36 cellular contexts compared by ENCODE assay signal in the genomic region with DNA sequence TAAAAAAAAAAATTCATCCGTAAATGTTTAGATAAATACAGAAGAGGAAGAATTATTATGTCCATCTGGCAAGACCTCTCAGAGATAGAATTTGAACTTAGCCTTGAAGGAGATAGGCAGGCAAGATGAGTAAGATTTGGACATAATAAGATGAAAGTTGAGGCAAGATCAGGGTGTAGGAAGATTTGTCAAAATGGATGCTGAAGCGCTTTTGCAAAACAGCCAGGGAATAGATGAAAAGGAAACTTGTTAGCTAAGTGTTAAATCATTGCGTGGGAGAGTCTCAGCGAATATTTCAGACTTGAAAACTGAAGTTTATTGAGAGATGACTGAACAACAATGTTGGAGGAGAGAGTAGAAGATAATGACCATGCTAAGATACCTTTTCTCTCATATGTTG. TPM values are rescaled to one million over a fixed set of nuclear protein-coding genes. Genes with fewer than 3 reads are reported as not detected.
DNase-seq lines count a peak whose midpoint lies in the region; ATAC-seq lines count a peak whose summit lies in the region.
"Had no signal": no experiment of that assay in that cellular context is flagged by ENCODE, and none has a peak within 500 bp of the region (broad histone marks: within the 10 kb centered on the region; RNA-seq: fewer than 3 reads in every experiment).

No MANE protein-coding gene starts in this region.

- H3K9me3 Mint-ChIP-seq in activated naive CD4-positive, alpha-beta T cell treated with anti-CD3 and anti-CD28 coated beads, Interleukin-2, amount 50 U/mL, for 24 hours, result no peaks in the 10 kb centered on the region
- H3K9me3 Mint-ChIP-seq in activated naive CD4-positive, alpha-beta T cell treated with anti-CD3 and anti-CD28 coated beads, Interleukin-2, amount 10 ng/mL, durations not matched to agents 7 days and 5 days, result no peaks in the 10 kb centered on the region
- H3K9me3 Mint-ChIP-seq in activated CD4-positive, alpha-beta memory T cell treated with anti-CD3 and anti-CD28 coated beads, Interleukin-2, amount 10 ng/mL, durations not matched to agents 7 days and 5 days, result no peaks in the 10 kb centered on the region
- H3K9me3 Mint-ChIP-seq: brain, mesothelial cell of epicardium had no signal

- H3K4me1 Mint-ChIP-seq in activated naive CD4-positive, alpha-beta T cell treated with anti-CD3 and anti-CD28 coated beads, Interleukin-2, amount 50 U/mL, for 24 hours, result peaks cover 47% of the 10 kb centered on the region
- peaks cover 30% of the 10 kb centered on the region for H3K4me1 Mint-ChIP-seq in activated naive CD4-positive, alpha-beta T cell treated with anti-CD3 and anti-CD28 coated beads, Interleukin-2, amount 10 ng/mL, durations not matched to agents 7 days and 5 days
- H3K4me1 Mint-ChIP-seq in activated CD4-positive, alpha-beta memory T cell treated with anti-CD3 and anti-CD28 coated beads, Interleukin-2, amount 10 ng/mL, durations not matched to agents 7 days and 5 days, result peaks cover 41% of the 10 kb centered on the region
- H3K4me1 Mint-ChIP-seq: mesothelial cell of epicardium had no signal

- H3K4me3 Mint-ChIP-seq in activated naive CD4-positive, alpha-beta T cell treated with anti-CD3 and anti-CD28 coated beads, Interleukin-2, amount 50 U/mL, for 24 hours, result peak overlapping the region; percentile 62
- H3K4me3 Mint-ChIP-seq in activated naive CD4-positive, alpha-beta T cell treated with anti-CD3 and anti-CD28 coated beads, Interleukin-2, amount 10 ng/mL, durations not matched to agents 7 days and 5 days, result no peak overlapping the region
- no peak overlapping the region for H3K4me3 Mint-ChIP-seq in activated CD4-positive, alpha-beta memory T cell treated with anti-CD3 and anti-CD28 coated beads, Interleukin-2, amount 10 ng/mL, durations not matched to agents 7 days and 5 days
- H3K4me3 Mint-ChIP-seq: brain, mesothelial cell of epicardium had no signal

- POLR2A ChIA-PET in activated CD4-positive, alpha-beta memory T cell treated with anti-CD3 and anti-CD28 coated beads, Interleukin-2, amount 10 ng/mL, durations not matched to agents 7 days and 5 days (lab: Charles Lee), result interaction anchor here (1.2 to 1.8 kb wide), 2 partner anchors 16 to 308 kb away, joined by 3 to 5 read pairs; no protein-coding TSS in a partner anchor

- no peak for DNase-seq in activated naive CD4-positive, alpha-beta T cell treated with anti-CD3 and anti-CD28 coated beads, Interleukin-2, amount 10 ng/mL, durations not matched to agents 7 days and 5 days
- DNase-seq in activated CD4-positive, alpha-beta memory T cell treated with anti-CD3 and anti-CD28 coated beads, Interleukin-2, amount 10 ng/mL, durations not matched to agents 7 days and 5 days, result no peak
- DNase-seq in caudate nucleus (lab: John Stamatoyannopoulos, UW) (peak in 1 of 61 donors; percentile 12), superior temporal gyrus (ENCODE audit: extremely low spot score) (peak; percentile 39), GF-D8 (lab: John Stamatoyannopoulos, UW) (no peak)
- DNase-seq: activated T-cell treated with anti-CD3 and anti-CD28 coated beads, Interleukin-2, amount 50 U/mL, for 48 hours; amniotic stem cell; Caco-2; cerebellar nuclear complex; DMS53; foreskin keratinocyte; HCEC 1CT; heart left ventricle; kidney; MG63; NCI-H1930; NCI-H2171 treated with DMSO at 0.1 percent for 48 hours; NCI-H510A treated with DMSO at 0.1 percent for 48 hours; occipital lobe; psoas muscle; RPMI8226; sigmoid colon; SJCRH30; stimulated activated CD4-positive, alpha-beta T cell treated with anti-CD3 and anti-CD28 coated beads, Interleukin-12 subunit alpha, Interleukin-12 subunit beta, amount 100 ng/mL, for 4 hours; stimulated activated CD4-positive, alpha-beta T cell treated with anti-CD3 and anti-CD28 coated beads, Interleukin-4, amount 100 ng/mL, for 1 hour; transverse colon had no signal

- H3K36me3 Mint-ChIP-seq in activated naive CD4-positive, alpha-beta T cell treated with anti-CD3 and anti-CD28 coated beads, Interleukin-2, amount 50 U/mL, for 24 hours, result peaks cover 26% of the 10 kb centered on the region
- peaks cover 52% of the 10 kb centered on the region for H3K36me3 Mint-ChIP-seq in activated naive CD4-positive, alpha-beta T cell treated with anti-CD3 and anti-CD28 coated beads, Interleukin-2, amount 10 ng/mL, durations not matched to agents 7 days and 5 days
- H3K36me3 Mint-ChIP-seq in activated CD4-positive, alpha-beta memory T cell treated with anti-CD3 and anti-CD28 coated beads, Interleukin-2, amount 10 ng/mL, durations not matched to agents 7 days and 5 days (ENCODE audit: low read depth), result peaks cover 61% of the 10 kb centered on the region

- H3K27me3 Mint-ChIP-seq in activated naive CD4-positive, alpha-beta T cell treated with anti-CD3 and anti-CD28 coated beads, Interleukin-2, amount 50 U/mL, for 24 hours, result no peaks in the 10 kb centered on the region
- no peaks in the 10 kb centered on the region for H3K27me3 Mint-ChIP-seq in activated naive CD4-positive, alpha-beta T cell treated with anti-CD3 and anti-CD28 coated beads, Interleukin-2, amount 10 ng/mL, durations not matched to agents 7 days and 5 days
- H3K27me3 Mint-ChIP-seq in activated CD4-positive, alpha-beta memory T cell treated with anti-CD3 and anti-CD28 coated beads, Interleukin-2, amount 10 ng/mL, durations not matched to agents 7 days and 5 days, result no peaks in the 10 kb centered on the region
- H3K27me3 Mint-ChIP-seq: brain had no signal

- peak overlapping the region; percentile 30 for H3K27ac ChIP-seq in caudate nucleus (ENCODE audit: low read depth, low read length)
- H3K27ac ChIP-seq: foreskin keratinocyte, heart left ventricle, HL-60, KMS-11, psoas muscle, sigmoid colon, SJCRH30, transverse colon had no signal

- ATAC-seq in GM18519 (IDR thresholded peaks at IDR 0.05; ENCODE audit: low FRiP score, unreplicated experiment), result no peak
- ATAC-seq: esophagus mucosa, foreskin keratinocyte, heart left ventricle, psoas muscle had no signal

- peak overlapping the region; percentile 88 for H3K27ac Mint-ChIP-seq in activated naive CD4-positive, alpha-beta T cell treated with anti-CD3 and anti-CD28 coated beads, Interleukin-2, amount 50 U/mL, for 24 hours
- H3K27ac Mint-ChIP-seq in activated naive CD4-positive, alpha-beta T cell treated with anti-CD3 and anti-CD28 coated beads, Interleukin-2, amount 10 ng/mL, durations not matched to agents 7 days and 5 days, result no peak overlapping the region
- H3K27ac Mint-ChIP-seq in activated CD4-positive, alpha-beta memory T cell treated with anti-CD3 and anti-CD28 coated beads, Interleukin-2, amount 10 ng/mL, durations not matched to agents 7 days and 5 days, result peak overlapping the region; percentile 1
- H3K27ac Mint-ChIP-seq: brain, mesothelial cell of epicardium had no signal

- CTCF ChIA-PET in activated naive CD4-positive, alpha-beta T cell treated with anti-CD3 and anti-CD28 coated beads, Interleukin-2, amount 10 ng/mL, durations not matched to agents 7 days and 5 days (lab: Charles Lee), result interaction anchor here (1.5 kb wide), 1 partner anchor 101 kb away, joined by 4 read pairs; no protein-coding TSS in a partner anchor
- CTCF ChIA-PET in activated CD4-positive, alpha-beta memory T cell treated with anti-CD3 and anti-CD28 coated beads, Interleukin-2, amount 10 ng/mL, durations not matched to agents 7 days and 5 days (lab: Charles Lee), result no interaction called here

RNA-seq across cellular contexts. Expression of gene BRK1, which starts 7.2 kb away (rescaled TPM):
- 100 to 1,000 TPM; 117 to 118 TPM for total RNA-seq in activated CD4-positive, alpha-beta memory T cell treated with anti-CD3 and anti-CD28 coated beads, Interleukin-2, amount 10 ng/mL, durations not matched to agents 7 days and 5 days

RNA-seq across cellular contexts. Expression of gene FANCD2OS, which starts 14.7 kb away (rescaled TPM):
- not detected for total RNA-seq in activated CD4-positive, alpha-beta memory T cell treated with anti-CD3 and anti-CD28 coated beads, Interleukin-2, amount 10 ng/mL, durations not matched to agents 7 days and 5 days
- total RNA-seq: activated CD8-positive, alpha-beta memory T cell treated with anti-CD3 and anti-CD28 coated beads for 36 hours; Caco-2; dermis microvascular lymphatic vessel endothelial cell; esophagus mucosa; foreskin keratinocyte; heart left ventricle; kidney; liver; mesothelial cell of epicardium; occipital lobe; psoas muscle; sigmoid colon; SJCRH30; transverse colon had no signal

RNA-seq across cellular contexts. Expression of gene VHL, which starts 18.9 kb away (rescaled TPM):
- total RNA-seq in activated CD4-positive, alpha-beta memory T cell treated with anti-CD3 and anti-CD28 coated beads, Interleukin-2, amount 10 ng/mL, durations not matched to agents 7 days and 5 days, result 10 to 100 TPM; 68.5 to 73.2 TPM

RNA-seq across cellular contexts. Expression of gene IRAK2, which starts 42.0 kb away (rescaled TPM):
- 1 to 10 TPM; 5.1 to 5.2 TPM for total RNA-seq in activated CD4-positive, alpha-beta memory T cell treated with anti-CD3 and anti-CD28 coated beads, Interleukin-2, amount 10 ng/mL, durations not matched to agents 7 days and 5 days
